Comparison of ENCODE assay signal across 11 cellular contexts in the genomic region with DNA sequence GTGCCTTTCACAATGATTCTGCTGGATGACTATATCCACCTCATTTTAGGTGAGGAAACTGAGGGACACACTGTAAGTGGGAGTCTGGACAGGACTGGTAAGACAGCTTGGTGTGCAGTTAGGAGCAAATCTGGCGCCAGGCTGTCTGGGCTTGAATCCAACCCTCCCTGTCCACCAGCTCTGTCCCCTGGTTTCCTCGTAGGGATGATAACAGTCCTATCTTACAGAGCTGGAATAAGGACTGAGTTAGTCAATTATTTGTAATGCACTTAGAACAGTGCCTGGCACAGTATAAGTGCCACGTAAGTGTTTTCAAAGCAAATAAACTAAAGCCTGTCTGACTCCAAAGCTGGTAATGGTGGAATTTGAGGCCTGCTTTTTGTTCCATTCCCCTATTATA.
A peak's percentile ranks its signal among the peaks of the same experiment; 100 is the strongest.
DNase-seq lines count a peak whose midpoint lies in the region; ATAC-seq and TF ChIP-seq lines count a peak whose summit lies in the region.
"Had no signal": no experiment of that assay in that cellular context is flagged by ENCODE, and none has a peak within 500 bp of the region (broad histone marks: within the 10 kb centered on the region; RNA-seq: fewer than 3 reads in every experiment).

No MANE protein-coding gene starts in this region.

- whole genome bisulfite sequencing in GM23248 (ENCODE audit: low coverage in 1 of 2, low lambda C conversion rate in 2 of 2, missing lambda C conversion rate in 2 of 2), 2 experiments: 52 to 62% methylated on average over 3 of the region's 3 CpGs

- H3K4me1 ChIP-seq in GM23248 (ENCODE audit: insufficient read depth): peaks cover 10% of the 10 kb centered on the region; the same call in 1 of the 2 replicates
- H3K4me1 ChIP-seq in left ventricle myocardium inferior: peaks cover 48% of the 10 kb centered on the region
- H3K4me1 ChIP-seq in stomach smooth muscle (ENCODE audit: control insufficient read depth, insufficient read depth, low read length): peaks cover 20% of the 10 kb centered on the region

- H3F3A ChIP-seq in GM23248 (ENCODE audit: insufficient read depth): no peaks in the 10 kb centered on the region

- H3K9me3 ChIP-seq in GM23248 (ENCODE audit: low read depth): no peaks in the 10 kb centered on the region
- peaks cover 13% of the 10 kb centered on the region for H3K9me3 ChIP-seq in left ventricle myocardium inferior (replicated peaks)
- no peaks in the 10 kb centered on the region for H3K9me3 ChIP-seq in stomach smooth muscle (ENCODE audit: control insufficient read depth in 2 of 2, low read length in 2 of 2)

- H3K27ac ChIP-seq in GM23248: peak overlapping the region; percentile 12; the same call in 1 of the 2 replicates
- peak overlapping the region; percentile 94 for H3K27ac ChIP-seq in left ventricle myocardium inferior (replicated peaks)
- peak overlapping the region; percentile 24 for H3K27ac ChIP-seq in stomach smooth muscle (ENCODE audit: low read length)

- DNase-seq in GM23248 (peak; percentile 38), NCI-H774 (lab: John Stamatoyannopoulos, UW) (peak; percentile 76), left ventricle myocardium inferior (peak; percentile 48), NCI-H2107 (lab: John Stamatoyannopoulos, UW) (no peak)
- no peak for DNase-seq in stimulated activated naive CD4-positive, alpha-beta T cell treated with Interleukin-2 at 50 U/mL for 16 hours (lab: John Stamatoyannopoulos, UW)
- DNase-seq: activated T-cell treated with anti-CD3 and anti-CD28 coated beads, Interleukin-2, amount 50 U/mL, for 72 hours; DND-41; MM.1S had no signal

- H2AFZ ChIP-seq in GM23248: no peak overlapping the region

- H3K9ac ChIP-seq in GM23248 (peak overlapping the region; percentile 28; the same call in 1 of the 2 replicates), stomach smooth muscle (ENCODE audit: low read length in 2 of 2) (no peak overlapping the region)

- no peak overlapping the region for H3K4me2 ChIP-seq in GM23248 (ENCODE audit: unreplicated experiment)

- in situ Hi-C loops in GM23248 (cut with MboI): no loop called here

- intact Hi-C loops in left ventricle myocardium inferior (cut with micrococcal nuclease): no loop called here

- no peaks in the 10 kb centered on the region for H3K9me2 ChIP-seq in GM23248 (ENCODE audit: insufficient read depth)

- no peak for TF ChIP-seq CTCF in left ventricle myocardium inferior (IDR thresholded peaks at IDR 0.05; ENCODE audit: borderline replicate concordance)

- no peak overlapping the region for H3K4me3 ChIP-seq in GM23248
- no peak overlapping the region for H3K4me3 ChIP-seq in left ventricle myocardium inferior
- H3K4me3 ChIP-seq in stomach smooth muscle (ENCODE audit: low read length in 2 of 2): no peak overlapping the region

- no peaks in the 10 kb centered on the region for H3K79me2 ChIP-seq in GM23248 (ENCODE audit: insufficient read depth)

- H3K36me3 ChIP-seq in GM23248 (ENCODE audit: low read depth) (no peaks in the 10 kb centered on the region), left ventricle myocardium inferior (no peaks in the 10 kb centered on the region), stomach smooth muscle (ENCODE audit: control insufficient read depth in 2 of 2, insufficient read depth in 2 of 2, low read length in 2 of 2) (no peaks in the 10 kb centered on the region)

- no peaks in the 10 kb centered on the region for H4K20me1 ChIP-seq in GM23248 (ENCODE audit: insufficient read depth)

- peaks cover 14% of the 10 kb centered on the region for H3K27me3 ChIP-seq in GM23248 (replicated peaks; ENCODE audit: insufficient read depth)
- H3K27me3 ChIP-seq in left ventricle myocardium inferior (ENCODE audit: low read depth): no peaks in the 10 kb centered on the region
- peaks cover 0 to 4% of the 10 kb centered on the region in 2 donors for H3K27me3 ChIP-seq in stomach smooth muscle (ENCODE audit: control insufficient read depth in 1 of 2, insufficient read depth in 2 of 2, low read length in 2 of 2)

- ATAC-seq in HG02973 (IDR thresholded peaks at IDR 0.05; ENCODE audit: unreplicated experiment): no peak
- ATAC-seq: activated T-cell treated with anti-CD3 and anti-CD28 coated beads, Interleukin-2, amount 50 U/mL, for 72 hours; Panc1 had no signal

Comparison
In these comparisons a context has a peak if more than half of its experiments do, and no peak if none do; other contexts are left out.
1. DNase-seq: peak in GM23248 (single experiment), NCI-H774 (single experiment) and left ventricle myocardium inferior (single experiment); none in NCI-H2107 (single experiment) and stimulated activated naive CD4-positive, alpha-beta T cell treated with Interleukin-2 at 50 U/mL for 16 hours (single experiment).
2. H3K27ac ChIP-seq: peak in every context shown above with its lines; median percentile 94 in left ventricle myocardium inferior; 24 in stomach smooth muscle; 12 in GM23248.